Comparison of ENCODE assay signal across 22 cellular contexts in genomic region chr5:61758711-61759110, GRCh38.
"Had no signal": no experiment of that assay in that cellular context is flagged by ENCODE, and none has a peak within 500 bp of the region (broad histone marks: within the 10 kb centered on the region; RNA-seq: fewer than 3 reads in every experiment).

No MANE protein-coding gene starts in this region.

- H3K27me3 ChIP-seq: cardiac muscle cell had no signal

- H3K27ac ChIP-seq: cardiac muscle cell had no signal

- FAIRE-seq: astrocyte, K562 had no signal

- DNase-seq: activated CD4-positive, alpha-beta memory T cell treated with anti-CD3 and anti-CD28 coated beads for 36 hours; activated CD4-positive, alpha-beta T cell treated with anti-CD3 and anti-CD28 coated beads, Interleukin-2, amount 10 ng/mL, durations not matched to agents 7 days and 5 days; activated CD4-positive, CD25-positive, alpha-beta regulatory T cell treated with anti-CD3 and anti-CD28 coated beads, Interleukin-2, amount 50 U/mL, for 72 hours; activated CD8-positive, alpha-beta memory T cell treated with anti-CD3 and anti-CD28 coated beads for 24 hours; activated effector memory CD4-positive, alpha-beta T cell treated with anti-CD3 and anti-CD28 coated beads, Interleukin-2, amount 50 U/mL, for 16 hours; activated naive CD4-positive, alpha-beta T cell treated with anti-CD3 and anti-CD28 coated beads for 36 hours; activated T-cell treated with anti-CD3 and anti-CD28 coated beads, Interleukin-2, amount 50 U/mL, for 4 hours; amygdala; Kasumi-1; NCI-H1105 treated with DMSO at 0.1 percent for 48 hours; NCI-H1436 treated with DMSO at 0.1 percent for 48 hours; NCI-H187 treated with DMSO at 0.1 percent for 48 hours; NCI-H2081 treated with DMSO at 0.1 percent for 48 hours; NCI-H2171 treated with DMSO at 0.1 percent for 48 hours; NCI-H510A treated with DMSO at 0.1 percent for 48 hours; NCI-H82; SIG-M5; SW 1271 had no signal

- H3K36me3 ChIP-seq: cardiac muscle cell had no signal

- ATAC-seq: activated T-cell treated with anti-CD3 and anti-CD28 coated beads, Interleukin-2, amount 50 U/mL, for 4 hours; K562; SK-N-SH treated with all-trans-retinoic acid at 6 μM for 48 hours had no signal

- H3K4me3 ChIP-seq: cardiac muscle cell, K562 had no signal
